In the genomic region with DNA sequence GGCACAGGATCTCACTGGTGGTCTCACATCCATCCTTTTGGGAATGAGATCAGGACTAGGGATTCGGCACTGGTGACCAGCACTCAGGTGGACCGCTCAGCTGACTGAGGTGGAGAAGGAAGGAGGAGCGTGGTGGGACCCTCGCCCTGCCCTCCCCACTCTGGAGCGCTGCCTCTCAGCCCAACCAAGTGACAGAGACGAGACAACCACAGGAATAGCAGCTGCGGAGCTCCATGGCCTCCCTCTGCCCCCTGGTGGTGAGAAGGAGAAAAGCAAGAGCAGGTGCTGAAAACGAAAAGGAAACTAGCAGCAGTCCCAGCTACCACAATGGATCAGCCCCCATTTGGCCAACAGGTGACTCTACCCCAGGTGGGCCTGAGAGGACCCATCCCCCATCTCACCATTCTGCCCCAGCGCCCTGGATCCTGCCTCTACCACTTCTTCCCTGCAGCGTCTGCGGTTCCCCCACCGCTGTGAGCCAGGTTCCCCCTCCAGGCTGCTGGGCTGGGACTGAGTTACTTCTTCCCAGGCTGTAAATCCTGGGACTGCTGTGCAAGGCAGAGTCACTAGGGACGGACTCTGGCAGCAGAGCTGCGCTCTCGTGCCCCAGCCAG, we compare ENCODE assay signal across 8 cellular contexts. TPM values are rescaled to one million over a fixed set of nuclear protein-coding genes. Genes with fewer than 3 reads are reported as not detected.
A peak's percentile ranks its signal among the peaks of the same experiment; 100 is the strongest.
DNase-seq lines count a peak whose midpoint lies in the region; ATAC-seq and TF ChIP-seq lines count a peak whose summit lies in the region.
"Not testable (repeated sequence)": the region's sequence is repeated elsewhere in the genome, so short reads cannot be mapped to it uniquely, and the experiment has no call there.

A gene with protein sequence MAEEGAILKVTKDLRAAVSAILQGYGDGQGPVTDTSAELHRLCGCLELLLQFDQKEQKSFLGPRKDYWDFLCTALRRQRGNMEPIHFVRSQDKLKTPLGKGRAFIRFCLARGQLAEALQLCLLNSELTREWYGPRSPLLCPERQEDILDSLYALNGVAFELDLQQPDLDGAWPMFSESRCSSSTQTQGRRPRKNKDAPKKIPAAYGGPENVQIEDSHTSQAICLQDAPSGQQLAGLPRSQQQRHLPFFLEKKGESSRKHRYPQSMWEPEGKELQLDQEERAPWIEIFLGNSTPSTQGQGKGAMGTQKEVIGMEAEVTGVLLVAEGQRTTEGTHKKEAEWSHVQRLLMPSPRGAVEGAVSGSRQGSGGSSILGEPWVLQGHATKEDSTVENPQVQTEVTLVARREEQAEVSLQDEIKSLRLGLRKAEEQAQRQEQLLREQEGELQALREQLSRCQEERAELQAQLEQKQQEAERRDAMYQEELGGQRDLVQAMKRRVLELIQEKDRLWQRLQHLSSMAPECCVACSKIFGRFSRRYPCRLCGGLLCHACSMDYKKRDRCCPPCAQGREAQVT (plus strand): TSS at position 533 of the 614 bp plus-strand sequence. CDS start 1,353 bp downstream, outside the sequence.

- H3K4me1 ChIP-seq in right atrium auricular region, psoas muscle, uterus: not testable (repeated sequence)

- H3K4me3 ChIP-seq in right atrium auricular region (peak within 1 kb of the TSS in 1 of 2 donors; percentile 38), psoas muscle (peak within 1 kb of the TSS; percentile 49), uterus (peak within 1 kb of the TSS; percentile 28 to 35)

- intact Hi-C loops in psoas muscle (cut with DNase I) = loop anchor here (5.0 kb wide), 2 partner anchors 72 to 282 kb away; no protein-coding TSS in a partner anchor
- intact Hi-C loops in uterus (cut with DNase I; ENCODE audit: low total_unique reads) = not testable (repeated sequence)

- peak; percentile 73 to 86 for TF ChIP-seq CTCF in right atrium auricular region (IDR thresholded peaks at IDR 0.05)
- TF ChIP-seq CTCF in psoas muscle (IDR thresholded peaks at IDR 0.05) = peak; percentile 83
- peak; percentile 82 to 90 (median 88) for TF ChIP-seq CTCF in uterus (IDR thresholded peaks at IDR 0.05)

- not testable (repeated sequence) for H3K9me3 ChIP-seq in right atrium auricular region, psoas muscle, uterus

- TF ChIP-seq POLR2A in uterus (IDR thresholded peaks at IDR 0.05) = not testable (repeated sequence)

- not testable (repeated sequence) for H3K27ac ChIP-seq in right atrium auricular region, psoas muscle, uterus

- ATAC-seq in GM18498 (IDR thresholded peaks at IDR 0.05; ENCODE audit: unreplicated experiment) (peak; percentile 85), HG02884 (IDR thresholded peaks at IDR 0.05; ENCODE audit: unreplicated experiment) (peak; percentile 88), psoas muscle (peak; percentile 76 to 91 (median 88))

- peak; percentile 9 for DNase-seq in NCI-H146 treated with DMSO at 0.1 percent for 48 hours (lab: John Stamatoyannopoulos, UW; ENCODE audit: unreplicated experiment)
- peak; percentile 22 to 72 (median 53) for DNase-seq in T-helper 1 cell
- DNase-seq in amniotic stem cell (lab: John Stamatoyannopoulos, UW) = peak; percentile 56
- DNase-seq in right atrium auricular region (ENCODE audit: low spot score) = peak; percentile 70
- DNase-seq in psoas muscle = peak; percentile 60 to 74
- peak; percentile 63 for DNase-seq in uterus

- not testable (repeated sequence) for H3K27me3 ChIP-seq in right atrium auricular region; psoas muscle (ENCODE audit: insufficient read depth in 3 of 3, low read length in 2 of 3); uterus

- H3K36me3 ChIP-seq in right atrium auricular region; psoas muscle (ENCODE audit: insufficient read depth in 1 of 2, low read depth in 1 of 2); uterus: not testable (repeated sequence)

- 1 to 4% (median 2%) methylated on average over 13 to 15 of the region's 15 CpGs for WGBS in psoas muscle, 3 donors

RNA-seq across cellular contexts. Expression of the gene that starts here (rescaled TPM):
- total RNA-seq in right atrium auricular region (under 1 TPM in 1 of 2 donors, not detected in 1; 0.12 TPM), psoas muscle (not detected), uterus (under 1 TPM in 1 of 4 donors, not detected in 3; 0.07 TPM)
- under 1 TPM in 2 of 3 donors, not detected in 1; 0.01 to 0.03 TPM for polyA plus RNA-seq in psoas muscle

Comparison
In these comparisons a context has a peak if more than half of its experiments do, and no peak if none do; other contexts are left out.
1. Peak in DNase-seq in right atrium auricular region; RNA of the gene not detected or under 1 TPM.
2. Peak in DNase-seq, ATAC-seq and H3K4me3 ChIP-seq in psoas muscle; RNA of the gene not detected or under 1 TPM.
3. Peak in DNase-seq and H3K4me3 ChIP-seq in uterus; RNA of the gene not detected or under 1 TPM.
4. DNase-seq: peak in every context shown above with its lines; median percentile 70 in right atrium auricular region; 67 in psoas muscle; 63 in uterus; 56 in amniotic stem cell; 53 in T-helper 1 cell; 9 in NCI-H146 treated with DMSO at 0.1 percent for 48 hours.